ENCODE assay signal across 20 cellular contexts in the genomic region with DNA sequence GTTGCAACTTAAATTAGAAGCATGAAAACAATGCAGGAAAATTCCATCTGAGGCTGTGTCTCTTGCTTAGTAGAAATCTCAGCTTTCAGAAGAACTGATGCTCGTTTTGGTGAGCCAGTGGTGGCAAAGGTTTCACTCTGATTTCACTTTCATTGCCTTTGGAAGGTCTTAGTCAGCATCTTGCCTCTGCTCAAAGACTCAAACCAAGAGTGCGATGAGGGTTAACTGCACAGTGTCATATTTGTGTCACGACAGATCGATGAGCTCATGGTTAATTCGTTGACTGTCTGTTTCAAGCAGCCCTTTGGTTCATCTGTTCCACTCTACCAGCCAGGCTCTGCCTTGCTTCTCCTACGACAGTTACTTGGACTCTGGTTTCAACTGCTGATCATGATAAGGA.
DNase-seq lines count a peak whose midpoint lies in the region; ATAC-seq and TF ChIP-seq lines count a peak whose summit lies in the region.
"Had no signal": no experiment of that assay in that cellular context is flagged by ENCODE, and none has a peak within 500 bp of the region (broad histone marks: within the 10 kb centered on the region; RNA-seq: fewer than 3 reads in every experiment).

No MANE protein-coding gene starts in this region.

- intact Hi-C loops in psoas muscle (cut with DNase I): no loop called here

- H3K9me3 Mint-ChIP-seq in H9: no peaks in the 10 kb centered on the region

- H2BK5ac ChIP-seq in H9 (ENCODE audit: insufficient read length, low read length): no peak overlapping the region

- no peak overlapping the region for H3T11ph ChIP-seq in H9 (ENCODE audit: low read length)

- no CpG with 5 or more reads among the region's 6 CpGs for WGBS in H9 (ENCODE audit: extremely low coverage, insufficient read length, low lambda C conversion rate)
- 71 to 76% (median 72%) methylated on average over 6 of the region's 6 CpGs for WGBS in psoas muscle, 3 donors

- DNase-seq in SK-N-DZ (ENCODE audit: low spot score) (peak; percentile 32), H9 (no peak), psoas muscle (no peak)
- DNase-seq in stimulated activated naive CD4-positive, alpha-beta T cell treated with Interleukin-2 at 50 U/mL for 16 hours (lab: John Stamatoyannopoulos, UW): no peak
- DNase-seq: activated CD4-positive, CD25-positive, alpha-beta regulatory T cell; activated naive CD4-positive, alpha-beta T cell treated with anti-CD3 and anti-CD28 coated beads, Interleukin-2, amount 50 U/mL, for 16 hours; left ventricle myocardium inferior; NCI-H1694; NCI-H345; nucleus accumbens; right lobe of liver; SHP77; stimulated activated CD4-positive, alpha-beta T cell treated with anti-CD3 and anti-CD28 coated beads, Interleukin-2, amount 100 ng/mL, for 48 hours; thyroid gland had no signal

- H4K5ac ChIP-seq in H9 (ENCODE audit: insufficient read length, low read depth, low read length): no peak overlapping the region

- H2AK5ac ChIP-seq in H9 (ENCODE audit: insufficient read length, low read length): no peak overlapping the region

- no peak overlapping the region for H2BK120ac ChIP-seq in H9 (ENCODE audit: low read depth, low read length, poor library complexity, severe bottlenecking)

- H3K79me2 ChIP-seq in H9 (ENCODE audit: insufficient read depth, low read length): no peaks in the 10 kb centered on the region

- H3K27me3 ChIP-seq in H9 (ENCODE audit: insufficient read depth, low read length) (no peaks in the 10 kb centered on the region), psoas muscle (ENCODE audit: insufficient read depth in 3 of 3, low read length in 2 of 3) (no peaks in the 10 kb centered on the region)
- H3K27me3 ChIP-seq: right lobe of liver, thyroid gland had no signal

- H3K4me1 ChIP-seq in H9 (ENCODE audit: insufficient read depth, low read length) (no peaks in the 10 kb centered on the region), psoas muscle (no peaks in the 10 kb centered on the region)
- H3K4me1 ChIP-seq: left ventricle myocardium inferior, right lobe of liver, thyroid gland had no signal

- no peaks in the 10 kb centered on the region for H4K20me1 ChIP-seq in H9 (ENCODE audit: control insufficient read depth, insufficient read depth, insufficient read length)

- peak; percentile 73 for ATAC-seq in GM18505 (IDR thresholded peaks at IDR 0.05; ENCODE audit: unreplicated experiment)
- peak; percentile 53 for ATAC-seq in GM18907 (IDR thresholded peaks at IDR 0.05; ENCODE audit: unreplicated experiment)
- peak; percentile 69 for ATAC-seq in HG02973 (IDR thresholded peaks at IDR 0.05; ENCODE audit: unreplicated experiment)
- ATAC-seq in psoas muscle: no peak
- ATAC-seq: right lobe of liver had no signal

- H3K4ac ChIP-seq in H9 (ENCODE audit: low read depth, low read length): no peak overlapping the region

- H3K4me1 Mint-ChIP-seq in H9: no peaks in the 10 kb centered on the region
- H3K4me1 Mint-ChIP-seq: B cell, brain had no signal

- H2BK12ac ChIP-seq in H9 (ENCODE audit: insufficient read length, low read depth, low read length): no peak overlapping the region

- H3K56ac ChIP-seq in H9 (ENCODE audit: insufficient read length, low read depth, low read length): no peak overlapping the region

- H3K27ac ChIP-seq in H9 (ENCODE audit: insufficient read length, low read depth, low read length) (no peak overlapping the region), psoas muscle (no peak overlapping the region)
- H3K27ac ChIP-seq: coronary artery, left ventricle myocardium inferior, right lobe of liver, thyroid gland had no signal

- no peak overlapping the region for H4K8ac ChIP-seq in H9 (replicated peaks; ENCODE audit: insufficient read length, low read depth, low read length)

- H2BK15ac ChIP-seq in H9 (ENCODE audit: low read depth, low read length): no peak overlapping the region

- no peak overlapping the region for H3K9ac ChIP-seq in H9 (ENCODE audit: extremely low read depth, insufficient read length, low read length)

- H2BK20ac ChIP-seq in H9 (ENCODE audit: low read depth, low read length, poor library complexity, severe bottlenecking): no peak overlapping the region

- H3K27me3 Mint-ChIP-seq in H9 (ENCODE audit: low read depth): no peaks in the 10 kb centered on the region; the same call in 1 of the 2 replicates

- no peak overlapping the region for H3K4me3 ChIP-seq in psoas muscle
- H3K4me3 ChIP-seq: coronary artery, left ventricle myocardium inferior, right lobe of liver, thyroid gland had no signal

- H3K36me3 Mint-ChIP-seq in H9 (ENCODE audit: insufficient read depth in 1 of 3, low read depth in 3 of 3): no peaks in the 10 kb centered on the region
- H3K36me3 Mint-ChIP-seq: brain had no signal

- no peaks in the 10 kb centered on the region for H3K9me3 ChIP-seq in H9 (ENCODE audit: control insufficient read depth, low read depth, low read length)
- H3K9me3 ChIP-seq in psoas muscle: no peaks in the 10 kb centered on the region
- H3K9me3 ChIP-seq: left ventricle myocardium inferior, right lobe of liver, thyroid gland had no signal

- H3K23ac ChIP-seq in H9 (ENCODE audit: insufficient read length, low read depth, low read length): no peak overlapping the region

- H3K18ac ChIP-seq in H9 (ENCODE audit: insufficient read length, low read depth, low read length): no peak overlapping the region

- no peak overlapping the region for H3K27ac Mint-ChIP-seq in H9
- H3K27ac Mint-ChIP-seq: B cell, brain had no signal

- no peak overlapping the region for H3K14ac ChIP-seq in H9 (ENCODE audit: insufficient read depth, low read length)

- no peak overlapping the region for H2AFZ ChIP-seq in H9 (ENCODE audit: low read length)

- no peaks in the 10 kb centered on the region for H3K23me2 ChIP-seq in H9 (ENCODE audit: insufficient read length, low read depth, low read length, poor library complexity, severe bottlenecking)

- TF ChIP-seq CTCF in H9 (conservative IDR thresholded peaks at IDR 0.05): no peak
- TF ChIP-seq CTCF in psoas muscle (IDR thresholded peaks at IDR 0.05): no peak

- no peak overlapping the region for H3K4me2 ChIP-seq in H9 (ENCODE audit: insufficient read depth, insufficient read length, low read length)

- H3K36me3 ChIP-seq in psoas muscle (ENCODE audit: insufficient read depth in 1 of 2, low read depth in 1 of 2): no peaks in the 10 kb centered on the region
- H3K36me3 ChIP-seq: left ventricle myocardium inferior, right lobe of liver, thyroid gland had no signal

- H3K4me3 Mint-ChIP-seq in H9: no peak overlapping the region
- H3K4me3 Mint-ChIP-seq: B cell, brain had no signal

- no peak overlapping the region for H4K91ac ChIP-seq in H9 (ENCODE audit: insufficient read length, low read depth, low read length)

- no peaks in the 10 kb centered on the region for H3K79me1 ChIP-seq in H9 (ENCODE audit: insufficient read depth, low read depth, low read length, poor library complexity, severe bottlenecking)

- TF ChIP-seq POLR2A in GM18505 (IDR thresholded peaks at IDR 0.05; ENCODE audit: borderline replicate concordance, extremely low read depth, insufficient read depth, insufficient read length): no peak

Comparison
In these comparisons a context has a peak if more than half of its experiments do, and no peak if none do; other contexts are left out.
1. ATAC-seq: peak in GM18505 (single experiment), GM18907 (single experiment) and HG02973 (single experiment); none in psoas muscle (0 of 4).